In the genomic region with DNA sequence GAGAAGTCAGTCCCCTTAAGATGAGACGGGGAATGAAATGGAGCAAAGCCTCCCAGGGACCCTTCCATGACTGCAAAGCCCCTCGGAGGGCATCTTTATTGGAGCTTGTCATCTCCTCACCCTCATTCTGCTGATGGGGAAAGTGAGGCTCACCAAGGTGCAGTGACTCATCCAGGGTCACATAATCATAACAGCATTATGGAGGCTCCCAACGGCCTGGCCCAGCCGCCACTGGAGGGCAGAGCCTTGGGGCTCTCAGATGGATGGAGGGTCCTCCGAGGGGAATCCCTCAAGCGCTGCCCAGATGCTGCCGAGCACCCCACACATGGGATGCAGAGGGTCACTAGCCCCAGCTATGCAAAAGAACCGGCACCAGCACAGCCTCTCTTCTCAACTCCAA, we compare ENCODE assay signal across 19 cellular contexts. TPM values are rescaled to one million over a fixed set of nuclear protein-coding genes. Genes with fewer than 3 reads are reported as not detected.
DNase-seq lines count a peak whose midpoint lies in the region; ATAC-seq and TF ChIP-seq lines count a peak whose summit lies in the region.
"Had no signal": no experiment of that assay in that cellular context is flagged by ENCODE, and none has a peak within 500 bp of the region (broad histone marks: within the 10 kb centered on the region; RNA-seq: fewer than 3 reads in every experiment).

No MANE protein-coding gene starts in this region.

- no peak for DNase-seq in stimulated activated naive CD8-positive, alpha-beta T cell treated with anti-CD3 and anti-CD28 coated beads, Interleukin-15, Interleukin-2, amounts not matched to agents 100 U/mL and 50 U/mL, for 24 hours
- no peak for DNase-seq in stimulated activated naive CD8-positive, alpha-beta T cell treated with anti-CD3 and anti-CD28 coated beads, Interleukin-15, amount 100 ng/mL, for 72 hours
- DNase-seq in WERI-Rb-1: no peak
- no peak for DNase-seq in hepatocyte (ENCODE audit: low spot score)
- DNase-seq in NCI-H82 treated with DMSO at 0.1 percent for 48 hours (lab: John Stamatoyannopoulos, UW; ENCODE audit: unreplicated experiment): no peak
- DNase-seq in NK-92 treated with Interleukin-12 subunit alpha and Interleukin-12 subunit beta, amount 100 ng/mL, for 24 hours (lab: John Stamatoyannopoulos, UW): no peak
- DNase-seq: DMS 273 treated with DMSO at 0.1 percent for 48 hours, KG1, NCI-H1092 treated with DMSO at 0.1 percent for 48 hours, NCI-H1694, NCI-H2107, NCI-H226, NCI-H526 treated with DMSO at 0.1 percent for 48 hours, Peyer's patch, SHP77 treated with DMSO at 0.1 percent for 48 hours had no signal

- H3K27me3 Mint-ChIP-seq in stimulated activated naive CD8-positive, alpha-beta T cell treated with anti-CD3 and anti-CD28 coated beads, Interleukin-15, amount 100 ng/mL, for 72 hours: no peaks in the 10 kb centered on the region
- H3K27me3 Mint-ChIP-seq: B cell had no signal

- H3K4me3 Mint-ChIP-seq in stimulated activated naive CD8-positive, alpha-beta T cell treated with anti-CD3 and anti-CD28 coated beads, Interleukin-15, amount 100 ng/mL, for 72 hours: no peak overlapping the region
- H3K4me3 Mint-ChIP-seq: B cell, GM23338 had no signal

- TF ChIP-seq CTCF in WERI-Rb-1 (IDR thresholded peaks at IDR 0.05; ENCODE audit: low read depth, low read length) (0 out of 2 replicates have a peak, but pooled peaks have one; percentile 9), hepatocyte (IDR thresholded peaks at IDR 0.05; ENCODE audit: poor library complexity) (no peak)

- H3K27me3 ChIP-seq in WERI-Rb-1 (ENCODE audit: insufficient read depth, low read depth, severe bottlenecking) (no peaks in the 10 kb centered on the region), hepatocyte (no peaks in the 10 kb centered on the region)
- H3K27me3 ChIP-seq: Peyer's patch had no signal

- H3K4me3 ChIP-seq in WERI-Rb-1 (ENCODE audit: low read depth, low read length) (no peak overlapping the region), hepatocyte (no peak overlapping the region)
- H3K4me3 ChIP-seq: GM23338, Peyer's patch had no signal

- H3K36me3 ChIP-seq in WERI-Rb-1: no peaks in the 10 kb centered on the region
- no peaks in the 10 kb centered on the region for H3K36me3 ChIP-seq in hepatocyte (replicated peaks; ENCODE audit: insufficient read depth, low read depth)
- H3K36me3 ChIP-seq: Peyer's patch had no signal

- no peak overlapping the region for H3K4me2 ChIP-seq in hepatocyte
- H3K4me2 ChIP-seq: GM23338 had no signal

- H4K20me1 ChIP-seq in hepatocyte (ENCODE audit: insufficient read depth, poor library complexity, severe bottlenecking): no peaks in the 10 kb centered on the region

- H2AFZ ChIP-seq in hepatocyte: no peak overlapping the region
- H2AFZ ChIP-seq: GM23338 had no signal

- WGBS in hepatocyte (ENCODE audit: low lambda C conversion rate, missing lambda C conversion rate): 82% methylated on average over 8 of the region's 8 CpGs

- peak; percentile 35 for ATAC-seq in stimulated activated naive CD8-positive, alpha-beta T cell treated with anti-CD3 and anti-CD28 coated beads, Interleukin-15, Interleukin-2, amounts not matched to agents 100 U/mL and 50 U/mL, for 24 hours
- no peak for ATAC-seq in stimulated activated naive CD8-positive, alpha-beta T cell treated with anti-CD3 and anti-CD28 coated beads, Interleukin-15, amount 100 ng/mL, for 72 hours
- ATAC-seq in GM21619 (IDR thresholded peaks at IDR 0.05; ENCODE audit: unreplicated experiment) (no peak), HG03520 (IDR thresholded peaks at IDR 0.05; ENCODE audit: unreplicated experiment) (no peak)
- ATAC-seq: GM23338 had no signal

- no peaks in the 10 kb centered on the region for H3K9me3 Mint-ChIP-seq in stimulated activated naive CD8-positive, alpha-beta T cell treated with anti-CD3 and anti-CD28 coated beads, Interleukin-15, amount 100 ng/mL, for 72 hours
- H3K9me3 Mint-ChIP-seq: GM23338 had no signal

- H3K9me3 ChIP-seq in WERI-Rb-1 (ENCODE audit: severe bottlenecking) (no peaks in the 10 kb centered on the region), hepatocyte (ENCODE audit: low read depth) (no peaks in the 10 kb centered on the region)
- H3K9me3 ChIP-seq: Peyer's patch had no signal

- H3K9me2 ChIP-seq in hepatocyte (replicated peaks; ENCODE audit: insufficient read depth): no peaks in the 10 kb centered on the region

- H3K4me1 ChIP-seq in hepatocyte (ENCODE audit: insufficient read depth): peaks cover 6% of the 10 kb centered on the region

- H3K27ac ChIP-seq in WERI-Rb-1: peak overlapping the region; percentile 91
- H3K27ac ChIP-seq in hepatocyte: peak overlapping the region; percentile 28
- H3K27ac ChIP-seq: Peyer's patch had no signal

- no peak overlapping the region for H3K27ac Mint-ChIP-seq in stimulated activated naive CD8-positive, alpha-beta T cell treated with anti-CD3 and anti-CD28 coated beads, Interleukin-15, amount 100 ng/mL, for 72 hours
- H3K27ac Mint-ChIP-seq: B cell, GM23338 had no signal

- peaks cover 85% of the 10 kb centered on the region for H3K4me1 Mint-ChIP-seq in stimulated activated naive CD8-positive, alpha-beta T cell treated with anti-CD3 and anti-CD28 coated beads, Interleukin-15, amount 100 ng/mL, for 72 hours

- peaks cover 10% of the 10 kb centered on the region for H3K79me2 ChIP-seq in hepatocyte

RNA-seq across cellular contexts. Expression of a gene that starts 18.9 kb away (rescaled TPM):
- total RNA-seq in hepatocyte: 7.2 and 8.1 TPM in 2 replicates
- polyA plus RNA-seq in hepatocyte: 0.78 and 0.85 TPM in 2 replicates

RNA-seq across cellular contexts. Expression of a gene that starts 35.2 kb away (rescaled TPM):
- total RNA-seq in hepatocyte: 41.4 and 51.7 TPM in 2 replicates
- 32.4 and 49.1 TPM in 2 replicates for polyA plus RNA-seq in hepatocyte
